Comparison of ENCODE assay signal across 26 cellular contexts in genomic region chr6:101883398-101883975, GRCh38.
DNase-seq lines count a peak whose midpoint lies in the region; ATAC-seq lines count a peak whose summit lies in the region.
"Had no signal": no experiment of that assay in that cellular context is flagged by ENCODE, and none has a peak within 500 bp of the region (broad histone marks: within the 10 kb centered on the region; RNA-seq: fewer than 3 reads in every experiment).

No MANE protein-coding gene starts in this region.

- no peak overlapping the region for H3K27ac Mint-ChIP-seq in activated naive CD4-positive, alpha-beta T cell treated with anti-CD3 and anti-CD28 coated beads, Interleukin-2, amount 50 U/mL, for 72 hours
- H3K27ac Mint-ChIP-seq: activated naive CD4-positive, alpha-beta T cell treated with anti-CD3 and anti-CD28 coated beads, Interleukin-2, amount 10 ng/mL, durations not matched to agents 7 days and 5 days; IgD-negative memory B cell; nephron; T-cell had no signal

- H3K27me3 ChIP-seq in HAP-1 (ENCODE audit: low read depth) = no peaks in the 10 kb centered on the region
- H3K27me3 ChIP-seq: ascending aorta, pancreas, SJSA1, upper lobe of left lung had no signal

- no peaks in the 10 kb centered on the region for H3K36me3 Mint-ChIP-seq in activated naive CD4-positive, alpha-beta T cell treated with anti-CD3 and anti-CD28 coated beads, Interleukin-2, amount 50 U/mL, for 72 hours
- H3K36me3 Mint-ChIP-seq: activated naive CD4-positive, alpha-beta T cell treated with anti-CD3 and anti-CD28 coated beads, Interleukin-2, amount 10 ng/mL, durations not matched to agents 7 days and 5 days; IgD-negative memory B cell; T-cell had no signal

- no peak for ATAC-seq in activated naive CD4-positive, alpha-beta T cell treated with anti-CD3 and anti-CD28 coated beads, Interleukin-2, amount 50 U/mL, for 72 hours
- ATAC-seq in HG03378 (IDR thresholded peaks at IDR 0.05; ENCODE audit: unreplicated experiment) (no peak), GM18907 (IDR thresholded peaks at IDR 0.05; ENCODE audit: unreplicated experiment) (no peak), GM18519 (IDR thresholded peaks at IDR 0.05; ENCODE audit: low FRiP score, unreplicated experiment) (no peak)
- ATAC-seq: lower lobe of right lung, mucosa of descending colon, pancreas, right cardiac atrium, T-cell had no signal

- DNase-seq in HAP-1 (ENCODE audit: low spot score in 2 of 2) (peak; percentile 7 to 17), amniotic epithelial cell (ENCODE audit: low read depth) (peak; percentile 89), foreskin melanocyte (peak; percentile 29)
- no peak for DNase-seq in activated naive CD4-positive, alpha-beta T cell treated with anti-CD3 and anti-CD28 coated beads, Interleukin-2, amount 50 U/mL, for 72 hours (ENCODE audit: low spot score in 2 of 2)
- DNase-seq: activated CD4-positive, alpha-beta T cell treated with anti-CD3 and anti-CD28 coated beads, Interleukin-2, amount 50 U/mL, for 48 hours; activated CD8-positive, alpha-beta memory T cell treated with anti-CD3 and anti-CD28 coated beads, Interleukin-2, amount 50 U/mL, for 48 hours; activated naive CD4-positive, alpha-beta T cell treated with anti-CD3 and anti-CD28 coated beads, Interleukin-2, amount 10 ng/mL, durations not matched to agents 7 days and 5 days; cerebellar nuclear complex; lower lobe of right lung; mucosa of descending colon; NCI-H1105; NCI-H187 treated with DMSO at 0.1 percent for 48 hours; NCI-H748 treated with DMSO at 0.1 percent for 48 hours; pancreas; right cardiac atrium; stimulated activated CD4-positive, alpha-beta T cell treated with anti-CD3 and anti-CD28 coated beads, Interleukin-4, amount 100 ng/mL, for 1 hour; substantia nigra; T-cell; upper lobe of left lung had no signal

- peaks cover 3 to 14% of the 10 kb centered on the region in 2 donors for H3K9me3 Mint-ChIP-seq in activated naive CD4-positive, alpha-beta T cell treated with anti-CD3 and anti-CD28 coated beads, Interleukin-2, amount 50 U/mL, for 72 hours
- H3K9me3 Mint-ChIP-seq: activated naive CD4-positive, alpha-beta T cell treated with anti-CD3 and anti-CD28 coated beads, Interleukin-2, amount 10 ng/mL, durations not matched to agents 7 days and 5 days; nephron had no signal

- in situ Hi-C loops in HAP-1 (cut with MboI; ENCODE audit: low sequenced_read_pairs) = no loop called here

- no peaks in the 10 kb centered on the region for H3K9me3 ChIP-seq in HAP-1
- H3K9me3 ChIP-seq: ascending aorta, lower lobe of right lung, mucosa of descending colon, pancreas, upper lobe of left lung had no signal

- H3K36me3 ChIP-seq in HAP-1 (replicated peaks) = no peaks in the 10 kb centered on the region
- H3K36me3 ChIP-seq: ascending aorta, lower lobe of right lung, pancreas, SJSA1, upper lobe of left lung had no signal

- peaks cover 3% of the 10 kb centered on the region; the same call in 1 of the 2 replicates for H3K4me1 ChIP-seq in HAP-1
- H3K4me1 ChIP-seq: ascending aorta, lower lobe of right lung, pancreas, SJSA1, upper lobe of left lung had no signal

- H3K4me3 ChIP-seq in HAP-1 = no peak overlapping the region
- H3K4me3 ChIP-seq: ascending aorta, lower lobe of right lung, mucosa of descending colon, pancreas, SJSA1, upper lobe of left lung had no signal

Comparison
In these comparisons a context has a peak if more than half of its experiments do, and no peak if none do; other contexts are left out.
1. DNase-seq: peak in HAP-1 (2 of 2), amniotic epithelial cell (single experiment) and foreskin melanocyte (single experiment); none in activated naive CD4-positive, alpha-beta T cell treated with anti-CD3 and anti-CD28 coated beads, Interleukin-2, amount 50 U/mL, for 72 hours (0 of 2).